In genomic region chr10:107914450-107915276, GRCh38 we compare ENCODE assay signal across 9 cellular contexts.
DNase-seq lines count a peak whose midpoint lies in the region; ATAC-seq, FAIRE-seq and TF ChIP-seq lines count a peak whose summit lies in the region.
"Had no signal": no experiment of that assay in that cellular context is flagged by ENCODE, and none has a peak within 500 bp of the region (broad histone marks: within the 10 kb centered on the region; RNA-seq: fewer than 3 reads in every experiment).

No MANE protein-coding gene starts in this region.

- H3K56ac ChIP-seq in H1 (replicated peaks; ENCODE audit: insufficient read length, low read depth, low read length), result peak overlapping the region; percentile 94

- CTCF ChIA-PET in H1 (lab: Charles Lee; ENCODE audit: partially characterized antibody), result interaction anchor here (0.6 to 1.9 kb wide), 7 partner anchors 10 to 680 kb away, joined by 3 to 7 read pairs (median 3); no protein-coding TSS in a partner anchor

- H4K91ac ChIP-seq in H1 (replicated peaks; ENCODE audit: insufficient read length, low read length), result peak overlapping the region; percentile 78

- TF ChIP-seq POLR2A in H1 (IDR thresholded peaks at IDR 0.05; ENCODE audit: control extremely low read depth in 1 of 2, low read depth in 2 of 2, low read length in 2 of 2) (peak in 1 of 2 experiments; percentile 46; a peak in 2 of 3 replicates), vagina (IDR thresholded peaks at IDR 0.05) (no peak)

- no peaks in the 10 kb centered on the region for H3K36me3 Mint-ChIP-seq in effector memory CD8-positive, alpha-beta T cell (ENCODE audit: insufficient read depth)
- H3K36me3 Mint-ChIP-seq: activated naive CD8-positive, alpha-beta T cell had no signal

- H2AK5ac ChIP-seq in H1 (ENCODE audit: low read depth, low read length), result no peak overlapping the region; the same call in 1 of the 2 replicates

- H3K27me3 Mint-ChIP-seq in effector memory CD8-positive, alpha-beta T cell, result no peaks in the 10 kb centered on the region

- 2% methylated on average over 74 of the region's 79 CpGs; no CpG with 5 or more reads in 1 of the 2 experiments for WGBS in H1 (ENCODE audit: extremely low coverage in 1 of 2, insufficient coverage in 1 of 2, insufficient read length in 1 of 2, insufficient replicate concordance in 2 of 2, low coverage in 1 of 2, low lambda C conversion rate in 2 of 2, missing lambda C conversion rate in 1 of 2), 2 experiments

- no peaks in the 10 kb centered on the region for H3K79me1 ChIP-seq in H1 (ENCODE audit: low read depth, low read length)

- TF ChIP-seq CTCF in H1 (IDR thresholded peaks at IDR 0.05; ENCODE audit: control extremely low read depth in 1 of 3, insufficient read depth in 1 of 3, low read depth in 1 of 3, low read length in 3 of 3), result no peak
- TF ChIP-seq CTCF in vagina (IDR thresholded peaks at IDR 0.05), result no peak

- H2BK15ac ChIP-seq in H1 (ENCODE audit: low read length), result no peak overlapping the region

- no peak for TF ChIP-seq EP300 in H1 (IDR thresholded peaks at IDR 0.05; ENCODE audit: borderline replicate concordance in 1 of 2, low read depth in 2 of 2, low read length in 2 of 2)

- peak overlapping the region; percentile 83 for H3K4ac ChIP-seq in H1 (replicated peaks; ENCODE audit: insufficient read length, low read depth, low read length)

- H4K20me1 ChIP-seq in H1 (replicated peaks in 1 of 2; ENCODE audit: control insufficient read depth in 1 of 2, insufficient read depth in 2 of 2, low read length in 2 of 2), result no peaks in the 10 kb centered on the region

- H3K14ac ChIP-seq in H1 (ENCODE audit: insufficient read length), result no peak overlapping the region

- peak overlapping the region; percentile 81 to 90 (median 85) for H3K4me3 ChIP-seq in H1 (ENCODE audit: extremely low read depth in 1 of 4, insufficient read depth in 2 of 4, low read depth in 3 of 4, low read length in 4 of 4)
- H3K4me3 ChIP-seq in vagina, result peak overlapping the region; percentile 30 to 37

- peak overlapping the region; percentile 96 for H3K18ac ChIP-seq in H1 (ENCODE audit: extremely low read depth, low read length)

- H3K9me3 ChIP-seq in H1 (ENCODE audit: insufficient read depth in 2 of 2, low read depth in 1 of 2, low read length in 1 of 2) (no peaks in the 10 kb centered on the region), vagina (no peaks in the 10 kb centered on the region)

- 0 out of 2 replicates have a peak overlapping the region, but pooled peaks have one; percentile 69 for H2BK20ac ChIP-seq in H1 (ENCODE audit: low read length)

- no peak overlapping the region for H3K4me3 Mint-ChIP-seq in effector memory CD8-positive, alpha-beta T cell
- H3K4me3 Mint-ChIP-seq: activated naive CD8-positive, alpha-beta T cell had no signal

- H3K4me1 ChIP-seq in H1 (replicated peaks in 1 of 4; ENCODE audit: control insufficient read depth in 3 of 4, insufficient read depth in 4 of 4, low read length in 3 of 4), result peaks cover 0 to 43% (median 25%) of the 10 kb centered on the region in 4 experiments; a peak in 5 of 7 replicates
- no peaks in the 10 kb centered on the region for H3K4me1 ChIP-seq in vagina

- peak overlapping the region; percentile 69; the same call in 1 of the 2 replicates for H3K27ac ChIP-seq in H1 (ENCODE audit: low read depth, low read length)
- no peak overlapping the region for H3K27ac ChIP-seq in vagina

- no peaks in the 10 kb centered on the region; a peak in 1 of 4 replicates for H3K79me2 ChIP-seq in H1 (ENCODE audit: control insufficient read depth in 1 of 2, insufficient read depth in 2 of 2, low read length in 2 of 2)

- H3K36me3 ChIP-seq in H1 (ENCODE audit: control insufficient read depth in 2 of 4, insufficient read depth in 4 of 4, low read length in 3 of 4) (no peaks in the 10 kb centered on the region), vagina (no peaks in the 10 kb centered on the region)

- H3K4me2 ChIP-seq in H1 (ENCODE audit: insufficient read depth in 1 of 2, low read depth in 2 of 2, low read length in 2 of 2), result peak overlapping the region; percentile 86 to 99

- peak overlapping the region; percentile 84 for H2BK12ac ChIP-seq in H1 (ENCODE audit: low read depth, low read length)

- ATAC-seq in Right ventricle myocardium superior (ENCODE audit: poor library complexity) (no peak), left ventricle myocardium superior (no peak)
- no peak for ATAC-seq in effector memory CD8-positive, alpha-beta T cell (replicated peaks)

- H3K9me3 Mint-ChIP-seq in effector memory CD8-positive, alpha-beta T cell, result peaks cover 8 to 15% of the 10 kb centered on the region in 2 donors

- peak overlapping the region; percentile 67 for H2BK120ac ChIP-seq in H1 (replicated peaks; ENCODE audit: low read depth, low read length)

- FAIRE-seq in H1 (lab: Jason Lieb, UNC), result no peak

- DNase-seq in Right ventricle myocardium superior (peak; percentile 33), left ventricle myocardium superior (no peak), H1 (ENCODE audit: low read depth in 1 of 2, low spot score in 2 of 2) (peak in 1 of 2 experiments; percentile 67), mesenteric fat pad (ENCODE audit: low spot score) (peak; percentile 85), vagina (ENCODE audit: extremely low spot score in 2 of 2) (no peak), DMS79 (lab: John Stamatoyannopoulos, UW) (no peak), NCI-H446 (lab: John Stamatoyannopoulos, UW) (no peak)
- no peak for DNase-seq in effector memory CD8-positive, alpha-beta T cell

- H2BK5ac ChIP-seq in H1 (ENCODE audit: low read depth, low read length), result peak overlapping the region; percentile 55

- peak; percentile 13 to 18; a peak in 1 of 4 replicates for TF ChIP-seq RAD21 in H1 (IDR thresholded peaks at IDR 0.05 in 1 of 2, conservative IDR thresholded peaks at IDR 0.05 in 1 of 2; ENCODE audit: low read depth in 2 of 2, low read length in 2 of 2)

- intact Hi-C loops in Right ventricle myocardium superior (cut with DNase I), result no loop called here
- intact Hi-C loops in left ventricle myocardium superior (cut with micrococcal nuclease), result no loop called here
- intact Hi-C loops in vagina (cut with DNase I), result no loop called here

- no peak overlapping the region for H3K27ac Mint-ChIP-seq in effector memory CD8-positive, alpha-beta T cell
- H3K27ac Mint-ChIP-seq: activated naive CD8-positive, alpha-beta T cell had no signal

- H3K9ac ChIP-seq in H1 (replicated peaks in 1 of 4; ENCODE audit: extremely low read depth in 1 of 4, low read depth in 3 of 4, low read length in 3 of 4), result peak overlapping the region in 3 of 4 experiments; percentile 43 to 62 (median 53); a peak in 6 of 7 replicates

- peak overlapping the region; percentile 89 for H4K8ac ChIP-seq in H1 (ENCODE audit: extremely low read depth, insufficient read depth, low read length)

- H3K27me3 ChIP-seq in H1 (replicated peaks in 1 of 4; ENCODE audit: control insufficient read depth in 3 of 4, extremely low read depth in 1 of 4, insufficient read depth in 3 of 4, low read length in 3 of 4) (no peaks in the 10 kb centered on the region), vagina (no peaks in the 10 kb centered on the region)

- POLR2A ChIA-PET in H1 (lab: Charles Lee; ENCODE audit: partially characterized antibody), result interaction anchor here (0.6 to 1.2 kb wide), 5 partner anchors 8 to 1116 kb away, joined by 3 to 4 read pairs (median 3); no protein-coding TSS in a partner anchor

- H4K5ac ChIP-seq in H1 (ENCODE audit: insufficient read length, low read depth, low read length), result peak overlapping the region; percentile 88

- H2AFZ ChIP-seq in H1 (ENCODE audit: low read length), result peak overlapping the region; percentile 87; the same call in 1 of the 2 replicates

- H3K4me1 Mint-ChIP-seq in effector memory CD8-positive, alpha-beta T cell (ENCODE audit: low read depth in 2 of 2), result no peaks in the 10 kb centered on the region

- no peak overlapping the region for H3K23ac ChIP-seq in H1 (ENCODE audit: insufficient read length)

- H3K23me2 ChIP-seq in H1 (ENCODE audit: low read depth, low read length), result peaks cover 7% of the 10 kb centered on the region

TF ChIP-seq in H1, 55 proteins besides CTCF, POLR2A, EP300 and RAD21 (continues in another document):
- no peak for TF ChIP-seq SP4 (IDR thresholded peaks at IDR 0.05; ENCODE audit: low read length)
- TF ChIP-seq, protein P1, sequence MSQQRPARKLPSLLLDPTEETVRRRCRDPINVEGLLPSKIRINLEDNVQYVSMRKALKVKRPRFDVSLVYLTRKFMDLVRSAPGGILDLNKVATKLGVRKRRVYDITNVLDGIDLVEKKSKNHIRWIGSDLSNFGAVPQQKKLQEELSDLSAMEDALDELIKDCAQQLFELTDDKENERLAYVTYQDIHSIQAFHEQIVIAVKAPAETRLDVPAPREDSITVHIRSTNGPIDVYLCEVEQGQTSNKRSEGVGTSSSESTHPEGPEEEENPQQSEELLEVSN (IDR thresholded peaks at IDR 0.05), result peak; percentile 79
- no peak for TF ChIP-seq SRF (IDR thresholded peaks at IDR 0.05; ENCODE audit: low read depth, low read length)
- peak; percentile 72 for TF ChIP-seq KDM4A (IDR thresholded peaks at IDR 0.05; ENCODE audit: low read depth, low read length, severe bottlenecking)
- no peak for TF ChIP-seq FOSL1 (IDR thresholded peaks at IDR 0.05; ENCODE audit: insufficient read depth, low read depth, low read length)
- no peak for TF ChIP-seq CTBP2 (IDR thresholded peaks at IDR 0.05; ENCODE audit: borderline replicate concordance, insufficient read depth, insufficient read length, low read length)
- no peak for TF ChIP-seq USF2 (IDR thresholded peaks at IDR 0.05; ENCODE audit: low read length)
- no peak; a peak in 1 of 4 replicates for TF ChIP-seq HDAC2 (IDR thresholded peaks at IDR 0.05; ENCODE audit: borderline replicate concordance in 1 of 2, low read depth in 2 of 2, low read length in 2 of 2)
- TF ChIP-seq NRF1 (IDR thresholded peaks at IDR 0.05; ENCODE audit: low read depth, low read length), result no peak
- TF ChIP-seq RBBP5 (IDR thresholded peaks at IDR 0.05; ENCODE audit: borderline replicate concordance, low read depth, low read length), result peak; percentile 74; the same call in 1 of the 2 replicates
- TF ChIP-seq TEAD4 (IDR thresholded peaks at IDR 0.05; ENCODE audit: low read depth, low read length), result no peak
- peak; percentile 74 for TF ChIP-seq ASH2L (IDR thresholded peaks at IDR 0.05; ENCODE audit: low read length)
- TF ChIP-seq GTF2F1 (IDR thresholded peaks at IDR 0.05; ENCODE audit: borderline replicate concordance, low read depth, low read length), result no peak
- TF ChIP-seq, protein P2, sequence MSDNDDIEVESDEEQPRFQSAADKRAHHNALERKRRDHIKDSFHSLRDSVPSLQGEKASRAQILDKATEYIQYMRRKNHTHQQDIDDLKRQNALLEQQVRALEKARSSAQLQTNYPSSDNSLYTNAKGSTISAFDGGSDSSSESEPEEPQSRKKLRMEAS (IDR thresholded peaks at IDR 0.05), result peak; percentile 84

Comparison
In these comparisons a context has a peak if more than half of its experiments do, and no peak if none do; other contexts are left out.
1. DNase-seq: peak in Right ventricle myocardium superior (single experiment) and mesenteric fat pad (single experiment); none in left ventricle myocardium superior (single experiment), vagina (0 of 2), DMS79 (single experiment), effector memory CD8-positive, alpha-beta T cell (0 of 3) and NCI-H446 (0 of 2).